1 cellular context compared by ENCODE assay signal in the genomic region with DNA sequence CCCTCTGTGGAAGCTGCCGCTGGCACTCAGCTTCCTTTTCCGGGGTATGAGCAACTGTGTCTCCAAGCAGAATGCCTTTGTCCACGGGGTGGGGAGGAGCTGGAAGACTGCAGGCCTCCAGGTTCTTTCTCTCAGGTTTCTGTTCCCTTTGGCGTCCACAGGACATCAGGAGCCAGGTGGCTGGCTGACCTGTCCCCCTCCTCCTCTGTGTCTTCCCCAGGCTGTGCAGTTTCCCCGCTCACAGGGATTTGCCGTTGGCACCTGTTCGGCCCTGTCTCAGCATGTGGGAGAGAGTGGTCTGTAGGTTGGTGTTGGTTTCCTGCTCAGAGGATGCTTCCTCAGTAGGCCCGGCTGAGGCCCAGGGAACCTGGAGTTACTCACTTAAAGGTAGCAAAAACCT.
TF ChIP-seq lines count a peak whose summit lies in the region.

No MANE protein-coding gene starts in this region.

TF ChIP-seq in WTC11, 78 proteins besides CTCF, POLR2A, EP300 and RAD21 (continued from another document):
- TF ChIP-seq, protein P1, sequence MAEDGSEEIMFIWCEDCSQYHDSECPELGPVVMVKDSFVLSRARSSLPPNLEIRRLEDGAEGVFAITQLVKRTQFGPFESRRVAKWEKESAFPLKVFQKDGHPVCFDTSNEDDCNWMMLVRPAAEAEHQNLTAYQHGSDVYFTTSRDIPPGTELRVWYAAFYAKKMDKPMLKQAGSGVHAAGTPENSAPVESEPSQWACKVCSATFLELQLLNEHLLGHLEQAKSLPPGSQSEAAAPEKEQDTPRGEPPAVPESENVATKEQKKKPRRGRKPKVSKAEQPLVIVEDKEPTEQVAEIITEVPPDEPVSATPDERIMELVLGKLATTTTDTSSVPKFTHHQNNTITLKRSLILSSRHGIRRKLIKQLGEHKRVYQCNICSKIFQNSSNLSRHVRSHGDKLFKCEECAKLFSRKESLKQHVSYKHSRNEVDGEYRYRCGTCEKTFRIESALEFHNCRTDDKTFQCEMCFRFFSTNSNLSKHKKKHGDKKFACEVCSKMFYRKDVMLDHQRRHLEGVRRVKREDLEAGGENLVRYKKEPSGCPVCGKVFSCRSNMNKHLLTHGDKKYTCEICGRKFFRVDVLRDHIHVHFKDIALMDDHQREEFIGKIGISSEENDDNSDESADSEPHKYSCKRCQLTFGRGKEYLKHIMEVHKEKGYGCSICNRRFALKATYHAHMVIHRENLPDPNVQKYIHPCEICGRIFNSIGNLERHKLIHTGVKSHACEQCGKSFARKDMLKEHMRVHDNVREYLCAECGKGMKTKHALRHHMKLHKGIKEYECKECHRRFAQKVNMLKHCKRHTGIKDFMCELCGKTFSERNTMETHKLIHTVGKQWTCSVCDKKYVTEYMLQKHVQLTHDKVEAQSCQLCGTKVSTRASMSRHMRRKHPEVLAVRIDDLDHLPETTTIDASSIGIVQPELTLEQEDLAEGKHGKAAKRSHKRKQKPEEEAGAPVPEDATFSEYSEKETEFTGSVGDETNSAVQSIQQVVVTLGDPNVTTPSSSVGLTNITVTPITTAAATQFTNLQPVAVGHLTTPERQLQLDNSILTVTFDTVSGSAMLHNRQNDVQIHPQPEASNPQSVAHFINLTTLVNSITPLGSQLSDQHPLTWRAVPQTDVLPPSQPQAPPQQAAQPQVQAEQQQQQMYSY (CRISPR knock-in tag; IDR thresholded peaks at IDR 0.05) = no peak
- TF ChIP-seq, protein P2, sequence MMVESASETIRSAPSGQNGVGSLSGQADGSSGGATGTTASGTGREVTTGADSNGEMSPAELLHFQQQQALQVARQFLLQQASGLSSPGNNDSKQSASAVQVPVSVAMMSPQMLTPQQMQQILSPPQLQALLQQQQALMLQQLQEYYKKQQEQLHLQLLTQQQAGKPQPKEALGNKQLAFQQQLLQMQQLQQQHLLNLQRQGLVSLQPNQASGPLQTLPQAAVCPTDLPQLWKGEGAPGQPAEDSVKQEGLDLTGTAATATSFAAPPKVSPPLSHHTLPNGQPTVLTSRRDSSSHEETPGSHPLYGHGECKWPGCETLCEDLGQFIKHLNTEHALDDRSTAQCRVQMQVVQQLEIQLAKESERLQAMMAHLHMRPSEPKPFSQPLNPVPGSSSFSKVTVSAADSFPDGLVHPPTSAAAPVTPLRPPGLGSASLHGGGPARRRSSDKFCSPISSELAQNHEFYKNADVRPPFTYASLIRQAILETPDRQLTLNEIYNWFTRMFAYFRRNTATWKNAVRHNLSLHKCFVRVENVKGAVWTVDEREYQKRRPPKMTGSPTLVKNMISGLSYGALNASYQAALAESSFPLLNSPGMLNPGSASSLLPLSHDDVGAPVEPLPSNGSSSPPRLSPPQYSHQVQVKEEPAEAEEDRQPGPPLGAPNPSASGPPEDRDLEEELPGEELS (CRISPR knock-in tag; IDR thresholded peaks at IDR 0.05) = no peak
- no peak for TF ChIP-seq KAT7 (CRISPR knock-in tag; IDR thresholded peaks at IDR 0.05; ENCODE audit: borderline replicate concordance)
- no peak for TF ChIP-seq CDX4 (CRISPR knock-in tag; IDR thresholded peaks at IDR 0.05; ENCODE audit: borderline replicate concordance)
- TF ChIP-seq, protein P3, sequence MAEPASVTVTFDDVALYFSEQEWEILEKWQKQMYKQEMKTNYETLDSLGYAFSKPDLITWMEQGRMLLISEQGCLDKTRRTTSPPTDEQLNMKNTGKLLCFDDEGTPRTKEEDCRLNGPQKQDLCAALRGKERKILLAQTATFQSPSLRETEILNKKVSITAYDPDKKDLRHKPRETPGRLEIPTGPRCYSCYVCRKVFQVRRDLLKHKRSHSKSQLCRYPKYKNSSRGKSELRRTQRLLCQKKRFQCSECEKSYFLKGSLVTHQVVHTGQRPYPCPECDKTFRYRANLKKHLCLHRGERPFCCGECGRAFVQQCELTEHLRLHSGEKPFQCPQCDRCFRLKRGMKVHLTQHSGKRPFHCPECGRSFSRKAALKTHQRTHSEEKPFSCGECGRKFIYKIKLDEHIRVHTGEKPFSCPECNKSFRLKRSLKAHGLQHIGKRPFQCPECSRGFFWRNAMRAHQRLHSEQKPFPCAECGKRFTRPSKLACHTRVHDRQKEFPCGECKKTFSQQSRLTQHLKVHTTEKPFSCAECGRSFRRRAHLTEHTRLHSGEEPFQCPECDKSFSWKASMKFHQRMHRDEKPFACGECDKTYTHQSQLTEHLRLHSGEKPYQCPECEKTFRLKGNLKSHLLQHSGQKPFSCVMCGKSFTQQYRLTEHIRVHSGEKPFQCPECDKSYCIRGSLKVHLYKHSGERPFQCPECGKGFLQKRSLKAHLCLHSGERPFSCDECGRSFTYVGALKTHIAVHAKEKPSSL (CRISPR knock-in tag; conservative IDR thresholded peaks at IDR 0.05) = no peak
- TF ChIP-seq FOXP1 (CRISPR knock-in tag; IDR thresholded peaks at IDR 0.05; ENCODE audit: borderline replicate concordance) = no peak
- TF ChIP-seq, protein P4, sequence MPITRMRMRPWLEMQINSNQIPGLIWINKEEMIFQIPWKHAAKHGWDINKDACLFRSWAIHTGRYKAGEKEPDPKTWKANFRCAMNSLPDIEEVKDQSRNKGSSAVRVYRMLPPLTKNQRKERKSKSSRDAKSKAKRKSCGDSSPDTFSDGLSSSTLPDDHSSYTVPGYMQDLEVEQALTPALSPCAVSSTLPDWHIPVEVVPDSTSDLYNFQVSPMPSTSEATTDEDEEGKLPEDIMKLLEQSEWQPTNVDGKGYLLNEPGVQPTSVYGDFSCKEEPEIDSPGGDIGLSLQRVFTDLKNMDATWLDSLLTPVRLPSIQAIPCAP (CRISPR knock-in tag; IDR thresholded peaks at IDR 0.05) = no peak
- no peak for TF ChIP-seq AR (CRISPR knock-in tag; IDR thresholded peaks at IDR 0.05)
- no peak for TF ChIP-seq ZNF396 (CRISPR knock-in tag; IDR thresholded peaks at IDR 0.05; ENCODE audit: borderline replicate concordance)
- no peak for TF ChIP-seq TEAD4 (CRISPR knock-in tag; IDR thresholded peaks at IDR 0.05)
